ENCODE assay signal across 9 cellular contexts in the genomic region with DNA sequence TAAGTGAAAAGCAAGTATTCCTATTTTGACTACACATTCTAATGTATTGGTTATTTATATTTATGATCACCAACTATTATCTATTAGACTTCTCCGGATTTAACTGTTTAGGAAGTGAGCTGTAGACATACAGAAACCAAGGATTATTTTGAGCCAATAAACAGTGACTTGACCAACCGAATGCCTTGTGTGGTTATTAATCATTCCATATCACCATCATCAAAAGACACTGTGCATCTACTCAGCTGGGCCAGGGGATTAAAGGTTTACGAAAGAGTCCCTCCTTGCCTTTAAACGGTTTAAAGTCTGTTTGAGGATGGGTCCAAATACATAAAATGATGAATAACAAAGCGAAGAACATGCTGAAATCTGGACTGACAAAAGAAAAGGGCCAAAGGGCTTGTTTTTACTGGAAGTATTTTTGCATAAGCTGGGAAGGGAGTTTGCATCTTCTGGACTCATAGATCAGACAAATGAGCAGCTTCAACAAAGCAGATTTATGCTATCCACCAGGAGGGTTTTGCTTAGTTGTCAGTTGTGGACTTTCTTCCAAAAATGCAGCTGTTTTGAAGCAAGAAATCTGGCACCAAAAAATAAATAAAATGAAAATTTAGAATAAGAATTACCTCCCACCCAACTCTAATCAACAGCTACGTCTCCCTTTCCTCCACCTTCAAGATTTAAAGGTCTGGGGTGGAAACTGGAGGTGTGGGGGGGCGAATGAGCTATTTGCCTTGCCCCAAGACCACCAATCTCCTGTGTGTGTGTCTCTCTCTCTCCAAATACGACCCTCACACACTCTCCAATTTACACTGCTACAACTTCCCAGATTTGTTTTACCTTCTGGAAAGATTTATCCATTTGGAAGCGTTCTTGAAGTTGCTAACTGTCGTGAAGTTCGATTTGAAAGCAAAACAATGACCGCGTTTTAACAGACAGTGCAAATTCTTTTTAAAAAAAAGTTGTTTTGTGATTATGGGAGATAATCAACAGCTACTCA. TPM values are rescaled to one million over a fixed set of nuclear protein-coding genes. Genes with fewer than 3 reads are reported as not detected.
DNase-seq lines count a peak whose midpoint lies in the region; ATAC-seq, FAIRE-seq and TF ChIP-seq lines count a peak whose summit lies in the region.
"Had no signal": no experiment of that assay in that cellular context is flagged by ENCODE, and none has a peak within 500 bp of the region (broad histone marks: within the 10 kb centered on the region; RNA-seq: fewer than 3 reads in every experiment).

No MANE protein-coding gene starts in this region.

- no peak for TF ChIP-seq CTCF in Panc1 (IDR thresholded peaks at IDR 0.05)
- TF ChIP-seq CTCF in fibroblast of lung (conservative IDR thresholded peaks at IDR 0.05 in 1 of 2, IDR thresholded peaks at IDR 0.05 in 1 of 2; ENCODE audit: low read depth in 1 of 2, low read length in 2 of 2), result no peak
- no peak for TF ChIP-seq CTCF in gastrocnemius medialis (IDR thresholded peaks at IDR 0.05 in 4 of 5, conservative IDR thresholded peaks at IDR 0.05 in 1 of 5)
- no peak for TF ChIP-seq CTCF in CD4-positive, alpha-beta T cell (IDR thresholded peaks at IDR 0.05)

- TF ChIP-seq POLR2A in gastrocnemius medialis (IDR thresholded peaks at IDR 0.05), result no peak

- in situ Hi-C loops in Panc1 (cut with HindIII; ENCODE audit: low pct_unique_long_range_greater_than_20kb, low sequenced_read_pairs), result no loop called here
- in situ Hi-C loops in gastrocnemius medialis (cut with MboI; ENCODE audit: low sequenced_read_pairs in 4 of 4), result no loop called here

- H3K4me3 ChIP-seq in Panc1 (ENCODE audit: low read depth in 2 of 2, low read length in 2 of 2) (peak overlapping the region; percentile 72 to 80), fibroblast of lung (replicated peaks in 1 of 4; ENCODE audit: control extremely low read depth in 1 of 4, insufficient read depth in 1 of 4, low read depth in 3 of 4, low read length in 4 of 4) (peak overlapping the region; percentile 57 to 81 (median 66)), gastrocnemius medialis (peak overlapping the region; percentile 56 to 85 (median 66))

- no peak overlapping the region for H3K4me3 Mint-ChIP-seq in CD4-positive, alpha-beta T cell

- POLR2A ChIA-PET in Panc1 (lab: Charles Lee), result interaction anchor here (0.5 kb wide), 1 partner anchor 350 kb away, joined by 3 read pairs; no protein-coding TSS in a partner anchor
- POLR2A ChIA-PET in CD4-positive, alpha-beta T cell (lab: Charles Lee), result no interaction called here

- peak overlapping the region; percentile 76 for H3K9ac ChIP-seq in fibroblast of lung (ENCODE audit: insufficient read depth, low read length)

- TSS peak; percentile 87 for BruUV-seq in Panc1 (replicated peaks; lab: Mats Ljungman, UMichigan)

- peaks cover 23% of the 10 kb centered on the region for H3K4me1 ChIP-seq in Panc1 (ENCODE audit: control insufficient read depth, insufficient read depth, low read length)
- H3K4me1 ChIP-seq in fibroblast of lung (ENCODE audit: control insufficient read depth, extremely low read depth, insufficient read depth, low read length), result no peaks in the 10 kb centered on the region
- peaks cover 3 to 14% of the 10 kb centered on the region in 2 donors for H3K4me1 ChIP-seq in gastrocnemius medialis

- H4K20me1 ChIP-seq in fibroblast of lung (ENCODE audit: control insufficient read depth, extremely low read depth, insufficient read depth, low read length), result no peaks in the 10 kb centered on the region

- H3K9me3 Mint-ChIP-seq in CD4-positive, alpha-beta T cell, result no peaks in the 10 kb centered on the region

- FAIRE-seq in G401.6 (lab: Jason Lieb, UNC), result peak; percentile 11

- intact Hi-C loops in Panc1 (cut with micrococcal nuclease; ENCODE audit: unreplicated experiment), result no loop called here
- intact Hi-C loops in gastrocnemius medialis (cut with DNase I; ENCODE audit: low total_unique reads), result loop anchor here (1.0 kb wide), 1 partner anchor 34 kb away; a partner anchor contains a TSS
- intact Hi-C loops in CD4-positive, alpha-beta T cell (cut with DNase I, micrococcal nuclease), result no loop called here

- H3K27me3 Mint-ChIP-seq in CD4-positive, alpha-beta T cell, result peaks cover 39% of the 10 kb centered on the region

- no peaks in the 10 kb centered on the region for H3K79me2 ChIP-seq in fibroblast of lung (ENCODE audit: control insufficient read depth, insufficient read depth, low read length)

- no peaks in the 10 kb centered on the region for H3K36me3 Mint-ChIP-seq in CD4-positive, alpha-beta T cell (ENCODE audit: low read depth)
- H3K36me3 Mint-ChIP-seq: IgD-negative memory B cell had no signal

- no peaks in the 10 kb centered on the region for H3K36me3 ChIP-seq in Panc1 (ENCODE audit: control insufficient read depth, insufficient read depth, low read length)
- no peaks in the 10 kb centered on the region for H3K36me3 ChIP-seq in fibroblast of lung (ENCODE audit: control insufficient read depth, insufficient read depth, low read length)
- H3K36me3 ChIP-seq in gastrocnemius medialis, result no peaks in the 10 kb centered on the region

- ATAC-seq in Panc1 (no peak), gastrocnemius medialis (no peak), GM21360 (IDR thresholded peaks at IDR 0.05; ENCODE audit: unreplicated experiment) (no peak)
- ATAC-seq in CD4-positive, alpha-beta T cell (ENCODE audit: poor library complexity), result no peak

- peak overlapping the region; percentile 37 for H2AFZ ChIP-seq in fibroblast of lung (ENCODE audit: low read length)

- no peaks in the 10 kb centered on the region; the same call in 1 of the 2 replicates for H3K9me3 ChIP-seq in Panc1 (ENCODE audit: control insufficient read depth, insufficient read depth, low read depth, low read length)
- H3K9me3 ChIP-seq in fibroblast of lung (ENCODE audit: control insufficient read depth, insufficient read depth, low read depth, low read length), result no peaks in the 10 kb centered on the region
- no peaks in the 10 kb centered on the region for H3K9me3 ChIP-seq in gastrocnemius medialis
- H3K9me3 ChIP-seq in CD4-positive, alpha-beta T cell (ENCODE audit: control insufficient read depth, low read length), result no peaks in the 10 kb centered on the region

- H3K27ac ChIP-seq in Panc1 (ENCODE audit: low read length) (peak overlapping the region; percentile 87), fibroblast of lung (ENCODE audit: insufficient read depth, low read length) (peak overlapping the region; percentile 92), gastrocnemius medialis (peak overlapping the region; percentile 27 to 96 (median 88))
- no peak overlapping the region for H3K27ac ChIP-seq in CD4-positive, alpha-beta T cell (ENCODE audit: low read depth, low read length)

- peaks cover 13% of the 10 kb centered on the region for H3K4me1 Mint-ChIP-seq in CD4-positive, alpha-beta T cell (ENCODE audit: low read depth)

- CTCF ChIA-PET in Panc1 (lab: Charles Lee), result interaction anchor here (0.6 kb wide), 1 partner anchor 724 kb away, joined by 3 read pairs; no protein-coding TSS in a partner anchor
- CTCF ChIA-PET in CD4-positive, alpha-beta T cell (lab: Charles Lee), result no interaction called here

- no peaks in the 10 kb centered on the region for H3K27me3 ChIP-seq in Panc1 (ENCODE audit: control insufficient read depth, insufficient read depth, low read length)
- no peaks in the 10 kb centered on the region for H3K27me3 ChIP-seq in fibroblast of lung (ENCODE audit: control insufficient read depth, insufficient read depth, low read length)
- H3K27me3 ChIP-seq in gastrocnemius medialis, result no peaks in the 10 kb centered on the region
- H3K27me3 ChIP-seq in CD4-positive, alpha-beta T cell (ENCODE audit: control insufficient read depth, insufficient read depth, low read length), result peaks cover 22% of the 10 kb centered on the region

- H3K4me2 ChIP-seq in fibroblast of lung (ENCODE audit: extremely low read depth, insufficient read depth, low read length), result peak overlapping the region; percentile 85

- no peak for DNase-seq in Panc1 (ENCODE audit: low read depth, low spot score)
- peak; percentile 54 to 55 for DNase-seq in fibroblast of lung (ENCODE audit: low read depth in 2 of 2)
- no peak for DNase-seq in gastrocnemius medialis
- DNase-seq in DMS79 treated with DMSO at 0.1 percent for 48 hours (lab: John Stamatoyannopoulos, UW), result no peak
- DNase-seq in CD4-positive, alpha-beta T cell, result no peak
- no peak for DNase-seq in GF-D8 (lab: John Stamatoyannopoulos, UW)

- H3K27ac Mint-ChIP-seq in CD4-positive, alpha-beta T cell, result no peak overlapping the region
- H3K27ac Mint-ChIP-seq: IgD-negative memory B cell had no signal

RNA-seq across cellular contexts. Expression of a gene that starts 33.5 kb away (rescaled TPM):
- total RNA-seq in Panc1 (2021; ENCODE audit: unreplicated experiment), result 0.10 TPM
- 0.12 TPM for polyA plus RNA-seq in Panc1 (2012; ENCODE audit: insufficient read length)
- 0.83 and 3.1 TPM in 2 replicates for total RNA-seq in fibroblast of lung
- 0.51 and 1.3 TPM in 2 replicates for polyA plus RNA-seq in fibroblast of lung
- polyA plus RNA-seq in fibroblast of lung (2012), result 0.65 and 1.6 TPM in 2 replicates
- not detected in 2 replicates for polyA minus RNA-seq in fibroblast of lung (ENCODE audit: low replicate concordance)
- total RNA-seq in gastrocnemius medialis, result 1 to 10 TPM in 2 of 4 donors, under 1 TPM in 2; 0.36 to 5.8 (median 1.3) TPM
- total RNA-seq in CD4-positive, alpha-beta T cell, result not detected
- polyA plus RNA-seq: IgD-negative memory B cell had no signal

Comparison
In these comparisons a context has a peak if more than half of its experiments do, and no peak if none do; other contexts are left out.
1. DNase-seq: peak in fibroblast of lung (2 of 2); none in Panc1 (single experiment), gastrocnemius medialis (0 of 2), DMS79 treated with DMSO at 0.1 percent for 48 hours (single experiment), CD4-positive, alpha-beta T cell (0 of 10) and GF-D8 (single experiment).
2. Peak in every context shown above with its lines, with median percentiles within 50 percentile points of each other: H3K4me3 ChIP-seq.